20 cellular contexts compared by ENCODE assay signal in genomic region chr3:43856351-43856750, GRCh38.
"Had no signal": no experiment of that assay in that cellular context is flagged by ENCODE, and none has a peak within 500 bp of the region (broad histone marks: within the 10 kb centered on the region; RNA-seq: fewer than 3 reads in every experiment).

No MANE protein-coding gene starts in this region.

- H3K9me3 Mint-ChIP-seq: activated CD4-positive, alpha-beta memory T cell treated with anti-CD3 and anti-CD28 coated beads for 36 hours; activated CD4-positive, alpha-beta T cell treated with anti-CD3 and anti-CD28 coated beads, Interleukin-2, amount 10 ng/mL, durations not matched to agents 24 days and 14 days; activated naive CD4-positive, alpha-beta T cell treated with anti-CD3 and anti-CD28 coated beads, Interleukin-2, amount 10 ng/mL, durations not matched to agents 7 days and 5 days; activated T-helper 1 cell treated with anti-CD3 and anti-CD28 coated beads, Interleukin-12 subunit alpha, Interleukin-12 subunit beta, Interleukin-2, Interleukin-4 antibody, amounts not matched to agents 30 ng/mL and 10 ng/mL and 1 ng/mL, durations not matched to agents 14 hours and 24 hours and 36 hours; dendritic cell treated with granulocyte-macrophage colony-stimulating factor and Interleukin-4, amounts not matched to agents 40 ng/mL and 50 ng/mL, for 4 days; nephron; stimulated activated naive B cell treated with anti-CD40 and anti-IgM and Interleukin-4, amounts not matched to agents 10 μg/mL and 1 μg/mL and 100 μg/mL, for 72 hours had no signal

- H3K27ac Mint-ChIP-seq: activated CD4-positive, alpha-beta memory T cell treated with anti-CD3 and anti-CD28 coated beads for 36 hours; activated CD4-positive, alpha-beta T cell treated with anti-CD3 and anti-CD28 coated beads, Interleukin-2, amount 10 ng/mL, durations not matched to agents 24 days and 14 days; activated naive CD4-positive, alpha-beta T cell treated with anti-CD3 and anti-CD28 coated beads, Interleukin-2, amount 10 ng/mL, durations not matched to agents 7 days and 5 days; activated T-helper 1 cell treated with anti-CD3 and anti-CD28 coated beads, Interleukin-12 subunit alpha, Interleukin-12 subunit beta, Interleukin-2, Interleukin-4 antibody, amounts not matched to agents 30 ng/mL and 10 ng/mL and 1 ng/mL, durations not matched to agents 14 hours and 24 hours and 36 hours; dendritic cell treated with granulocyte-macrophage colony-stimulating factor and Interleukin-4, amounts not matched to agents 40 ng/mL and 50 ng/mL, for 4 days; nephron; stimulated activated naive B cell treated with anti-CD40 and anti-IgM and Interleukin-4, amounts not matched to agents 10 μg/mL and 1 μg/mL and 100 μg/mL, for 72 hours had no signal

- H3K4me3 Mint-ChIP-seq: activated CD4-positive, alpha-beta memory T cell treated with anti-CD3 and anti-CD28 coated beads for 36 hours; activated CD4-positive, alpha-beta T cell treated with anti-CD3 and anti-CD28 coated beads, Interleukin-2, amount 10 ng/mL, durations not matched to agents 24 days and 14 days; activated naive CD4-positive, alpha-beta T cell treated with anti-CD3 and anti-CD28 coated beads, Interleukin-2, amount 10 ng/mL, durations not matched to agents 7 days and 5 days; activated T-helper 1 cell treated with anti-CD3 and anti-CD28 coated beads, Interleukin-12 subunit alpha, Interleukin-12 subunit beta, Interleukin-2, Interleukin-4 antibody, amounts not matched to agents 30 ng/mL and 10 ng/mL and 1 ng/mL, durations not matched to agents 14 hours and 24 hours and 36 hours; dendritic cell treated with granulocyte-macrophage colony-stimulating factor and Interleukin-4, amounts not matched to agents 40 ng/mL and 50 ng/mL, for 4 days; nephron; stimulated activated naive B cell treated with anti-CD40 and anti-IgM and Interleukin-4, amounts not matched to agents 10 μg/mL and 1 μg/mL and 100 μg/mL, for 72 hours had no signal

- H3K9ac ChIP-seq: parathyroid adenoma had no signal

- H3K36me3 Mint-ChIP-seq: activated CD4-positive, alpha-beta memory T cell treated with anti-CD3 and anti-CD28 coated beads for 36 hours; activated naive CD4-positive, alpha-beta T cell treated with anti-CD3 and anti-CD28 coated beads, Interleukin-2, amount 10 ng/mL, durations not matched to agents 7 days and 5 days; stimulated activated naive B cell treated with anti-CD40 and anti-IgM and Interleukin-4, amounts not matched to agents 10 μg/mL and 1 μg/mL and 100 μg/mL, for 72 hours had no signal

- H3K4me1 ChIP-seq: parathyroid adenoma, psoas muscle, sigmoid colon, vagina had no signal

- H2AFZ ChIP-seq: parathyroid adenoma had no signal

- H3K36me3 ChIP-seq: sigmoid colon, stomach, thyroid gland, upper lobe of left lung, vagina had no signal

- H3K79me2 ChIP-seq: parathyroid adenoma had no signal

- H3K27me3 ChIP-seq: thyroid gland, upper lobe of left lung, vagina had no signal

- H3K4me1 Mint-ChIP-seq: activated CD4-positive, alpha-beta T cell treated with anti-CD3 and anti-CD28 coated beads, Interleukin-2, amount 10 ng/mL, durations not matched to agents 24 days and 14 days; activated naive CD4-positive, alpha-beta T cell treated with anti-CD3 and anti-CD28 coated beads, Interleukin-2, amount 10 ng/mL, durations not matched to agents 7 days and 5 days; nephron had no signal

- H3K9me3 ChIP-seq: psoas muscle, sigmoid colon, stomach, thyroid gland, upper lobe of left lung, vagina had no signal

- H3K27ac ChIP-seq: epithelial cell of prostate, parathyroid adenoma, psoas muscle, sigmoid colon, stomach, thyroid gland, upper lobe of left lung, vagina had no signal

- H3K4me3 ChIP-seq: psoas muscle, sigmoid colon, stomach, thyroid gland, upper lobe of left lung, vagina had no signal

- DNase-seq: activated CD4-positive, CD25-positive, alpha-beta regulatory T cell treated with anti-CD3 and anti-CD28 coated beads, Interleukin-2, amount 50 U/mL, for 72 hours; activated gamma-delta T cell; activated T-cell treated with anti-CD3 and anti-CD28 coated beads, Interleukin-2, amount 50 U/mL, for 1 hour; effector CD4-positive, alpha-beta T cell; kidney; sigmoid colon had no signal
